Comparison of ENCODE assay signal across 8 cellular contexts in genomic region chr1:119743776-119744597, GRCh38. TPM values are rescaled to one million over a fixed set of nuclear protein-coding genes. Genes with fewer than 3 reads are reported as not detected.
DNase-seq lines count a peak whose midpoint lies in the region; ATAC-seq and TF ChIP-seq lines count a peak whose summit lies in the region.

No MANE protein-coding gene starts in this region.

- TF ChIP-seq CTCF in OCI-LY1 (IDR thresholded peaks at IDR 0.05; ENCODE audit: low read length) (peak; percentile 87), fibroblast of the aortic adventitia (IDR thresholded peaks at IDR 0.05; ENCODE audit: insufficient read depth, low read length) (peak; percentile 81)

- no peak overlapping the region for H4K8ac ChIP-seq in neuronal stem cell (ENCODE audit: low read depth, low read length)

- H3K4me1 ChIP-seq in OCI-LY1 (ENCODE audit: insufficient read depth, low read length, severe bottlenecking) = no peaks in the 10 kb centered on the region
- H3K4me1 ChIP-seq in neuronal stem cell (ENCODE audit: control insufficient read depth in 2 of 2, insufficient read depth in 1 of 2, low read depth in 1 of 2, low read length in 2 of 2) = peaks cover 0 to 19% of the 10 kb centered on the region in 2 donors

- no peak overlapping the region for H3K4me3 ChIP-seq in OCI-LY1 (ENCODE audit: low read depth, low read length, poor library complexity, severe bottlenecking)
- no peak overlapping the region for H3K4me3 ChIP-seq in fibroblast of the aortic adventitia (ENCODE audit: low read depth, low read length)
- no peak overlapping the region for H3K4me3 ChIP-seq in neuronal stem cell (ENCODE audit: low read length in 2 of 2)

- H4K91ac ChIP-seq in neuronal stem cell (ENCODE audit: low read depth, low read length, poor library complexity) = no peak overlapping the region

- H2BK12ac ChIP-seq in neuronal stem cell (ENCODE audit: low read length) = no peak overlapping the region

- peak overlapping the region; percentile 10 for H2AK5ac ChIP-seq in neuronal stem cell (ENCODE audit: low read depth, low read length)

- H3K36me3 ChIP-seq in OCI-LY1 (ENCODE audit: insufficient read depth, low read length) (peaks cover 47% of the 10 kb centered on the region; the same call in 1 of the 2 replicates), neuronal stem cell (replicated peaks in 1 of 2; ENCODE audit: control insufficient read depth in 2 of 2, insufficient read depth in 2 of 2, low read length in 2 of 2) (peaks cover 50 to 57% of the 10 kb centered on the region in 2 donors)

- H2BK15ac ChIP-seq in neuronal stem cell (ENCODE audit: low read length) = no peak overlapping the region

- H2BK5ac ChIP-seq in neuronal stem cell (ENCODE audit: low read length) = no peak overlapping the region

- H3K23ac ChIP-seq in neuronal stem cell (ENCODE audit: low read depth, low read length, poor library complexity) = no peak overlapping the region

- H3K4ac ChIP-seq in neuronal stem cell (ENCODE audit: low read length) = no peak overlapping the region

- H4K20me1 ChIP-seq in OCI-LY1 (ENCODE audit: insufficient read depth, low read length) = no peaks in the 10 kb centered on the region

- DNase-seq in AML-193 (lab: John Stamatoyannopoulos, UW) (peak; percentile 56 to 57), HT1080 (ENCODE audit: low read depth) (peak; percentile 63), fibroblast of the aortic adventitia (ENCODE audit: low read depth) (peak; percentile 74), neuronal stem cell (ENCODE audit: low spot score) (peak; percentile 81)
- peak; percentile 31 for DNase-seq in activated T-cell treated with anti-CD3 and anti-CD28 coated beads, Interleukin-2, amount 50 U/mL, for 1 hour

- no peak overlapping the region for H2BK120ac ChIP-seq in neuronal stem cell (ENCODE audit: low read depth, low read length)

- H3K79me2 ChIP-seq in OCI-LY1 (ENCODE audit: insufficient read depth, low read length) = no peaks in the 10 kb centered on the region

- no peaks in the 10 kb centered on the region for H3K9me2 ChIP-seq in OCI-LY1 (ENCODE audit: low read depth, low read length)

- H3K9ac ChIP-seq in OCI-LY1 (ENCODE audit: low read length) = no peak overlapping the region
- no peak overlapping the region for H3K9ac ChIP-seq in neuronal stem cell (ENCODE audit: low read depth, low read length, poor library complexity)

- no peaks in the 10 kb centered on the region for H3F3A ChIP-seq in OCI-LY1 (ENCODE audit: insufficient read depth, low read length)

- H3K14ac ChIP-seq in neuronal stem cell (ENCODE audit: low read length) = no peak overlapping the region

- peak; percentile 71 for ATAC-seq in GM19035 (IDR thresholded peaks at IDR 0.05; ENCODE audit: unreplicated experiment)

- no peak overlapping the region for H3K4me2 ChIP-seq in OCI-LY1 (ENCODE audit: low read length)
- no peak overlapping the region for H3K4me2 ChIP-seq in neuronal stem cell (ENCODE audit: insufficient read depth, low read length, poor library complexity, severe bottlenecking)

- no peak overlapping the region for H2AFZ ChIP-seq in OCI-LY1 (ENCODE audit: low read length)
- H2AFZ ChIP-seq in neuronal stem cell (ENCODE audit: low read length) = no peak overlapping the region

- H3K27ac ChIP-seq in OCI-LY1 (ENCODE audit: low read depth, low read length, poor library complexity, severe bottlenecking) (no peak overlapping the region), neuronal stem cell (replicated peaks; ENCODE audit: low read length) (no peak overlapping the region), temporal lobe (ENCODE audit: low read depth, low read length) (peak overlapping the region; percentile 76)

- H3K79me1 ChIP-seq in neuronal stem cell (ENCODE audit: low read depth, low read length) = no peaks in the 10 kb centered on the region

- no CpG with 5 or more reads among the region's 17 CpGs for WGBS in neuronal stem cell (ENCODE audit: extremely low coverage in 2 of 2, insufficient read length in 2 of 2, insufficient replicate concordance in 1 of 2), 2 donors

- no peaks in the 10 kb centered on the region for H3K9me3 ChIP-seq in OCI-LY1 (ENCODE audit: low read length)
- H3K9me3 ChIP-seq in neuronal stem cell (replicated peaks in 1 of 2; ENCODE audit: control insufficient read depth in 2 of 2, insufficient read depth in 1 of 2, low read depth in 1 of 2, low read length in 2 of 2) = no peaks in the 10 kb centered on the region

- no peaks in the 10 kb centered on the region for H3K27me3 ChIP-seq in OCI-LY1 (ENCODE audit: insufficient read depth, low read length)
- no peaks in the 10 kb centered on the region for H3K27me3 ChIP-seq in neuronal stem cell (ENCODE audit: control insufficient read depth in 3 of 3, insufficient read depth in 3 of 3, low read depth in 1 of 3, low read length in 3 of 3)

- no peak overlapping the region for H3K18ac ChIP-seq in neuronal stem cell (ENCODE audit: low read length)

RNA-seq across cellular contexts. Expression of gene HMGCS2, which starts 24.7 kb away (rescaled TPM):
- not detected in 2 replicates for total RNA-seq in HT1080 (2014; rRNA removed; shearing (Covaris generic))
- not detected in 2 replicates for polyA plus RNA-seq in HT1080 (2015; cell fraction: cytosol; rRNA removed)
- polyA plus RNA-seq in HT1080 (2015; cell fraction: nucleus; rRNA removed) = not detected in 2 replicates
- not detected in 2 replicates for total RNA-seq in fibroblast of the aortic adventitia (ENCODE audit: low replicate concordance)
- 0.06 TPM for polyA plus RNA-seq in neuronal stem cell (2013, experiment 1 of 2)
- 0.14 TPM for polyA plus RNA-seq in neuronal stem cell (2013, experiment 2 of 2)
- total RNA-seq in temporal lobe = not detected

RNA-seq across cellular contexts. Expression of gene PHGDH, which starts 32.3 kb away (rescaled TPM):
- total RNA-seq in HT1080 (2014; rRNA removed; shearing (Covaris generic)) = 105 and 142 TPM in 2 replicates
- 187 and 251 TPM in 2 replicates for polyA plus RNA-seq in HT1080 (2015; cell fraction: cytosol; rRNA removed)
- 361 and 388 TPM in 2 replicates for polyA plus RNA-seq in HT1080 (2015; cell fraction: nucleus; rRNA removed)
- total RNA-seq in fibroblast of the aortic adventitia (ENCODE audit: low replicate concordance) (246 and 430 TPM in 2 replicates), temporal lobe (25.3 TPM)
- 124 TPM for polyA plus RNA-seq in neuronal stem cell (2013, experiment 1 of 2)
- 118 TPM for polyA plus RNA-seq in neuronal stem cell (2013, experiment 2 of 2)

Comparison
In these comparisons a context has a peak if more than half of its experiments do, and no peak if none do; other contexts are left out.
1. DNase-seq: peak in every context shown above with its lines; median percentile 81 in neuronal stem cell; 74 in fibroblast of the aortic adventitia; 63 in HT1080; 56 in AML-193; 31 in activated T-cell treated with anti-CD3 and anti-CD28 coated beads, Interleukin-2, amount 50 U/mL, for 1 hour.